In the genomic region with DNA sequence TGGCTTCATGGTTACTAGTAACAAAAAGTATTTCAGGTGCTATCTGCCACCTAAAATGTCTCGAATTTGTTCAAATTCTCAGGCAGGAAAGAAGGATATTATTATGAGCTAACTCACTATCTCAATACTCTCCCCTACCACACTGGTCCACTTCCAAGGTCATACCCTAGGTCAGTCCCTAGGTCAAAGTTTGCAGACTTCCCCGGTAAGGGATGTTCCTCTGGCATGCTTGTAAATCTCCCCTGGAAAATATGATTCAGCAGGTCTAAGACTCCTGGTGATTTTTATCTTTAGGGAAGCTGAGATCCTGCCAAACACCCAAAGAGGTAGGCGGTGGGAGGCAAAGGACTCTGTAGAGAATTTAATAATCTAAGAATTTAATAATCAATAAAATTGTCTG, we compare ENCODE assay signal across 36 cellular contexts. TPM values are rescaled to one million over a fixed set of nuclear protein-coding genes. Genes with fewer than 3 reads are reported as not detected.
"Had no signal": no experiment of that assay in that cellular context is flagged by ENCODE, and none has a peak within 500 bp of the region (broad histone marks: within the 10 kb centered on the region; RNA-seq: fewer than 3 reads in every experiment).

No MANE protein-coding gene starts in this region.

- FAIRE-seq: islet of Langerhans, pancreas had no signal

- H3K4me2 ChIP-seq: hepatocyte, smooth muscle cell had no signal

- H3K27ac Mint-ChIP-seq: progenitor cell of endocrine pancreas; stimulated activated effector memory CD8-positive, alpha-beta T cell treated with anti-CD3 and anti-CD28 coated beads, Interleukin-12 subunit alpha, Interleukin-12 subunit beta, amount 100 ng/mL, for 72 hours had no signal

- H3K4me3 Mint-ChIP-seq: dendritic cell treated with granulocyte-macrophage colony-stimulating factor and Interleukin-4, amounts not matched to agents 40 ng/mL and 50 ng/mL, for 4 days; endodermal cell; naive thymus-derived CD8-positive, alpha-beta T cell; nephron progenitor cell; stimulated activated effector memory CD8-positive, alpha-beta T cell treated with anti-CD3 and anti-CD28 coated beads, Interleukin-12 subunit alpha, Interleukin-12 subunit beta, amount 100 ng/mL, for 72 hours had no signal

- H3K4me3 ChIP-seq: colonic mucosa, gastrocnemius medialis, heart left ventricle, hepatocyte, left ventricle myocardium inferior, lower lobe of right lung, pancreas, smooth muscle cell, stomach, thyroid gland had no signal

- H3K27me3 ChIP-seq: colonic mucosa, gastrocnemius medialis, heart left ventricle, hepatocyte, pancreas, stomach, thyroid gland had no signal

- ATAC-seq: gastrocnemius medialis; heart left ventricle; left cardiac atrium; lower lobe of right lung; naive thymus-derived CD8-positive, alpha-beta T cell; pancreas; sciatic nerve; stimulated activated effector memory CD8-positive, alpha-beta T cell treated with anti-CD3 and anti-CD28 coated beads, Interleukin-12 subunit alpha, Interleukin-12 subunit beta, amount 100 ng/mL, for 72 hours had no signal

- H3K27ac ChIP-seq: colonic mucosa, epithelial cell of prostate, gastrocnemius medialis, heart left ventricle, hepatocyte, left ventricle myocardium inferior, lower lobe of right lung, pancreas, stomach had no signal

- DNase-seq: colonic mucosa; effector CD8-positive, alpha-beta T cell; endodermal cell; foreskin fibroblast; gastrocnemius medialis; heart left ventricle; left cardiac atrium; left ventricle myocardium inferior; lower lobe of right lung; naive thymus-derived CD8-positive, alpha-beta T cell; nephron progenitor cell; occipital lobe; pancreas; stimulated activated CD4-positive, alpha-beta T cell treated with anti-CD3 and anti-CD28 coated beads, Interleukin-12 subunit alpha, Interleukin-12 subunit beta, amount 100 ng/mL, for 4 hours; stimulated activated CD4-positive, alpha-beta T cell treated with anti-CD3 and anti-CD28 coated beads, Interleukin-1b, Interleukin-23, amount 100 ng/mL, for 48 hours; stimulated activated CD4-positive, alpha-beta T cell treated with anti-CD3 and anti-CD28 coated beads, Interleukin-4, amount 100 ng/mL, for 24 hours; stimulated activated naive CD4-positive, alpha-beta T cell treated with Interleukin-2 at 50 U/mL for 16 hours; stomach; trophoblast cell had no signal

- H3K27me3 Mint-ChIP-seq: dendritic cell treated with granulocyte-macrophage colony-stimulating factor and Interleukin-4, amounts not matched to agents 40 ng/mL and 50 ng/mL, for 4 days; naive thymus-derived CD8-positive, alpha-beta T cell; progenitor cell of endocrine pancreas had no signal

- H3K9me3 Mint-ChIP-seq: dendritic cell treated with granulocyte-macrophage colony-stimulating factor and Interleukin-4, amounts not matched to agents 40 ng/mL and 50 ng/mL, for 4 days; endodermal cell; naive thymus-derived CD8-positive, alpha-beta T cell; nephron progenitor cell; stimulated activated effector memory CD8-positive, alpha-beta T cell treated with anti-CD3 and anti-CD28 coated beads, Interleukin-12 subunit alpha, Interleukin-12 subunit beta, amount 100 ng/mL, for 72 hours had no signal

- H3K36me3 ChIP-seq: colonic mucosa had no signal

- H2AFZ ChIP-seq: hepatocyte had no signal

- H3K9me3 ChIP-seq: colonic mucosa, gastrocnemius medialis, heart left ventricle, left ventricle myocardium inferior, lower lobe of right lung, pancreas, stomach, thyroid gland had no signal

RNA-seq across cellular contexts. Expression of a gene that starts 55.2 kb away (rescaled TPM):
- total RNA-seq: chondrocyte; colonic mucosa; endodermal cell; esophagus mucosa; gastrocnemius medialis; glomerular endothelial cell; hepatocyte; kidney epithelial cell; lower lobe of right lung; mesenteric fat pad; myocyte; naive thymus-derived CD8-positive, alpha-beta T cell; occipital lobe; pancreas; progenitor cell of endocrine pancreas; smooth muscle cell; stomach; temporal lobe; thyroid gland; urinary bladder had no signal
- polyA plus RNA-seq: naive thymus-derived CD8-positive, alpha-beta T cell; pancreas; smooth muscle cell had no signal
